Comparison of ENCODE assay signal across 13 cellular contexts in genomic region chr3:112334709-112335108, GRCh38. TPM values are rescaled to one million over a fixed set of nuclear protein-coding genes. Genes with fewer than 3 reads are reported as not detected.
DNase-seq lines count a peak whose midpoint lies in the region; ATAC-seq and TF ChIP-seq lines count a peak whose summit lies in the region.
"Had no signal": no experiment of that assay in that cellular context is flagged by ENCODE, and none has a peak within 500 bp of the region (broad histone marks: within the 10 kb centered on the region; RNA-seq: fewer than 3 reads in every experiment).

No MANE protein-coding gene starts in this region.

- no peaks in the 10 kb centered on the region for H3K9me3 Mint-ChIP-seq in activated CD4-positive, alpha-beta T cell treated with anti-CD3 and anti-CD28 coated beads, Interleukin-2, amount 10 ng/mL, durations not matched to agents 7 days and 5 days
- H3K9me3 Mint-ChIP-seq in brain: no peaks in the 10 kb centered on the region

- intact Hi-C loops in thyroid gland (cut with DNase I): no loop called here

- H3K27me3 ChIP-seq in thyroid gland: no peaks in the 10 kb centered on the region

- no peaks in the 10 kb centered on the region for H3K36me3 Mint-ChIP-seq in activated CD4-positive, alpha-beta T cell treated with anti-CD3 and anti-CD28 coated beads, Interleukin-2, amount 10 ng/mL, durations not matched to agents 7 days and 5 days (ENCODE audit: low read depth)
- peaks cover 38% of the 10 kb centered on the region for H3K36me3 Mint-ChIP-seq in brain

- no peak for TF ChIP-seq POLR2A in thyroid gland (IDR thresholded peaks at IDR 0.05)

- H3K9me3 ChIP-seq in mesodermal cell (ENCODE audit: control insufficient read depth, low read length) (no peaks in the 10 kb centered on the region), thyroid gland (no peaks in the 10 kb centered on the region)

- TF ChIP-seq CTCF in brain (conservative IDR thresholded peaks at IDR 0.05) (no peak), thyroid gland (IDR thresholded peaks at IDR 0.05) (no peak)

- H3K4me1 ChIP-seq in mesodermal cell (ENCODE audit: control insufficient read depth, insufficient read depth, low read length, poor library complexity, severe bottlenecking): no peaks in the 10 kb centered on the region
- H3K4me1 ChIP-seq in thyroid gland: peaks cover 0 to 9% of the 10 kb centered on the region in 2 donors

- 33% methylated on average over 1 of the region's 4 CpGs; no CpG with 5 or more reads in 1 of the 2 experiments for WGBS in mesodermal cell (ENCODE audit: insufficient coverage in 2 of 2), 2 experiments
- WGBS in thyroid gland, 2 donors: 43 to 55% methylated on average over 4 of the region's 4 CpGs

- no peaks in the 10 kb centered on the region for H3K27me3 Mint-ChIP-seq in activated CD4-positive, alpha-beta T cell treated with anti-CD3 and anti-CD28 coated beads, Interleukin-2, amount 10 ng/mL, durations not matched to agents 7 days and 5 days
- H3K27me3 Mint-ChIP-seq in brain: peaks cover 30% of the 10 kb centered on the region

- peak overlapping the region; percentile 1 for H3K27ac Mint-ChIP-seq in activated CD4-positive, alpha-beta T cell treated with anti-CD3 and anti-CD28 coated beads, Interleukin-2, amount 10 ng/mL, durations not matched to agents 7 days and 5 days
- H3K27ac Mint-ChIP-seq in brain: peak overlapping the region; percentile 99 to 100 (median 100)

- H3K4me3 ChIP-seq in mesodermal cell (ENCODE audit: extremely low read depth, insufficient read depth, low read length, poor library complexity, severe bottlenecking) (peak overlapping the region; percentile 57), thyroid gland (replicated peaks in 1 of 3) (no peak overlapping the region)

- CTCF ChIA-PET in activated CD4-positive, alpha-beta T cell treated with anti-CD3 and anti-CD28 coated beads, Interleukin-2, amount 10 ng/mL, durations not matched to agents 7 days and 5 days (lab: Charles Lee): interaction anchor here (1.0 to 3.0 kb wide), 6 partner anchors 12 to 104 kb away, joined by 3 to 10 read pairs (median 3); no protein-coding TSS in a partner anchor

- no peak for DNase-seq in activated CD4-positive, alpha-beta T cell treated with anti-CD3 and anti-CD28 coated beads, Interleukin-2, amount 10 ng/mL, durations not matched to agents 7 days and 5 days
- DNase-seq in activated CD4-positive, alpha-beta T cell treated with anti-CD3 and anti-CD28 coated beads for 1 hour: no peak
- DNase-seq in thyroid gland: no peak
- DNase-seq in stimulated activated CD4-positive, alpha-beta T cell treated with anti-CD3 and anti-CD28 coated beads, Interleukin-4, amount 100 ng/mL, for 1 hour: no peak
- DNase-seq: activated CD4-positive, alpha-beta T cell treated with anti-CD3 and anti-CD28 coated beads for 48 hours; NCI-H1048; stimulated activated CD4-positive, alpha-beta T cell treated with anti-CD3 and anti-CD28 coated beads, Interleukin-4, amount 100 ng/mL, for 4 hours had no signal

- no peaks in the 10 kb centered on the region for H3K36me3 ChIP-seq in mesodermal cell (ENCODE audit: control insufficient read depth, insufficient read depth, low read length)
- no peaks in the 10 kb centered on the region for H3K36me3 ChIP-seq in thyroid gland

- no peak for ATAC-seq in activated CD4-positive, CD25-positive, alpha-beta regulatory T cell treated with anti-CD3 and anti-CD28 coated beads, Interleukin-2, amount 50 U/mL, for 24 hours
- no peak for ATAC-seq in HG02678 (IDR thresholded peaks at IDR 0.05; ENCODE audit: unreplicated experiment)
- ATAC-seq: left lobe of liver had no signal

- peaks cover 42% of the 10 kb centered on the region for H3K4me1 Mint-ChIP-seq in activated CD4-positive, alpha-beta T cell treated with anti-CD3 and anti-CD28 coated beads, Interleukin-2, amount 10 ng/mL, durations not matched to agents 7 days and 5 days
- peaks cover 50% of the 10 kb centered on the region for H3K4me1 Mint-ChIP-seq in brain

- no peak overlapping the region for H3K27ac ChIP-seq in mesodermal cell (ENCODE audit: low read depth, low read length, severe bottlenecking)
- peak overlapping the region; percentile 74 to 93 (median 84) for H3K27ac ChIP-seq in thyroid gland

- H3K4me3 Mint-ChIP-seq in activated CD4-positive, alpha-beta T cell treated with anti-CD3 and anti-CD28 coated beads, Interleukin-2, amount 10 ng/mL, durations not matched to agents 7 days and 5 days: peak overlapping the region; percentile 85
- H3K4me3 Mint-ChIP-seq in brain: peak overlapping the region; percentile 95 to 98 (median 96)

- POLR2A ChIA-PET in activated CD4-positive, alpha-beta T cell treated with anti-CD3 and anti-CD28 coated beads, Interleukin-2, amount 10 ng/mL, durations not matched to agents 7 days and 5 days (lab: Charles Lee): no interaction called here

RNA-seq across cellular contexts. Expression of gene CD200, which starts 1.8 kb away (rescaled TPM):
- 1 to 10 TPM; 4.0 to 5.2 TPM for total RNA-seq in activated CD4-positive, alpha-beta T cell treated with anti-CD3 and anti-CD28 coated beads, Interleukin-2, amount 10 ng/mL, durations not matched to agents 7 days and 5 days
- 82.6 TPM for polyA plus RNA-seq in brain (ENCODE audit: insufficient read depth, low read depth, low replicate concordance)
- 20.7 TPM for polyA plus RNA-seq in mesodermal cell (2013, experiment 1 of 2)
- 16.6 TPM for polyA plus RNA-seq in mesodermal cell (2013, experiment 2 of 2)
- total RNA-seq in thyroid gland: 10 to 100 TPM; 13.2 to 18.7 (median 15.8) TPM
- total RNA-seq: OCI-LY7 had no signal

RNA-seq across cellular contexts. Expression of gene SLC9C1, which starts 40.7 kb away (rescaled TPM):
- total RNA-seq in activated CD4-positive, alpha-beta T cell treated with anti-CD3 and anti-CD28 coated beads, Interleukin-2, amount 10 ng/mL, durations not matched to agents 7 days and 5 days: not detected
- polyA plus RNA-seq in brain (ENCODE audit: insufficient read depth, low read depth, low replicate concordance): not detected
- polyA plus RNA-seq in mesodermal cell (2013, experiment 1 of 2): not detected
- not detected for polyA plus RNA-seq in mesodermal cell (2013, experiment 2 of 2)
- total RNA-seq in thyroid gland: under 1 TPM in 1 of 4 donors, not detected in 3; 0.11 TPM
- total RNA-seq: left lobe of liver, OCI-LY7 had no signal
